ENCODE assay signal across 8 cellular contexts in genomic region chr1:230425252-230426061, GRCh38. TPM values are rescaled to one million over a fixed set of nuclear protein-coding genes. Genes with fewer than 3 reads are reported as not detected.
DNase-seq lines count a peak whose midpoint lies in the region; ATAC-seq and TF ChIP-seq lines count a peak whose summit lies in the region.

No MANE protein-coding gene starts in this region.

- H3K36me3 ChIP-seq in adrenal gland (replicated peaks in 1 of 2) = no peaks in the 10 kb centered on the region
- H3K36me3 ChIP-seq in right lobe of liver = no peaks in the 10 kb centered on the region
- H3K36me3 ChIP-seq in vagina = no peaks in the 10 kb centered on the region

- H3K27me3 ChIP-seq in adrenal gland (no peaks in the 10 kb centered on the region), right lobe of liver (no peaks in the 10 kb centered on the region), vagina (no peaks in the 10 kb centered on the region)

- H3K4me1 ChIP-seq in adrenal gland (replicated peaks in 1 of 2) = peaks cover 6 to 26% of the 10 kb centered on the region in 2 donors
- peaks cover 0 to 9% (median 0%) of the 10 kb centered on the region in 4 donors for H3K4me1 ChIP-seq in right lobe of liver
- peaks cover 31% of the 10 kb centered on the region for H3K4me1 ChIP-seq in vagina

- H3K9me3 ChIP-seq in adrenal gland (replicated peaks in 1 of 3) = no peaks in the 10 kb centered on the region
- H3K9me3 ChIP-seq in right lobe of liver = no peaks in the 10 kb centered on the region
- no peaks in the 10 kb centered on the region for H3K9me3 ChIP-seq in vagina

- intact Hi-C loops in adrenal gland (cut with DNase I) = no loop called here
- intact Hi-C loops in right lobe of liver (cut with DNase I) = no loop called here
- intact Hi-C loops in vagina (cut with DNase I) = no loop called here

- ATAC-seq in HG02588 (IDR thresholded peaks at IDR 0.05; ENCODE audit: unreplicated experiment) (peak; percentile 18), right lobe of liver (no peak), HG02938 (IDR thresholded peaks at IDR 0.05; ENCODE audit: unreplicated experiment) (no peak)

- TF ChIP-seq CTCF in AG10803 (conservative IDR thresholded peaks at IDR 0.05; ENCODE audit: low read length) (no peak), adrenal gland (IDR thresholded peaks at IDR 0.05) (no peak), right lobe of liver (IDR thresholded peaks at IDR 0.05) (no peak), vagina (IDR thresholded peaks at IDR 0.05) (no peak)

- H3K4me3 ChIP-seq in AG10803 (ENCODE audit: low read length) (no peak overlapping the region), adrenal gland (peak overlapping the region in 3 of 4 donors; percentile 3 to 70 (median 10)), right lobe of liver (peak overlapping the region; percentile 36 to 68 (median 36)), vagina (peak overlapping the region; percentile 45 to 53)

- 1 to 9% (median 2%) methylated on average over 16 to 95 of the region's 103 CpGs for WGBS in adrenal gland, 4 donors
- WGBS in right lobe of liver (ENCODE audit: insufficient coverage, low coverage, low lambda C conversion rate, missing lambda C conversion rate) = no CpG with 5 or more reads among the region's 103 CpGs

- DNase-seq in AG10803 (ENCODE audit: low read depth) (peak; percentile 2), adrenal gland (peak in 3 of 7 donors; percentile 22 to 32 (median 29)), right lobe of liver (peak in 1 of 3 donors; percentile 25), vagina (ENCODE audit: extremely low spot score in 2 of 2) (peak in 1 of 2 donors; percentile 56), iPS-NIHi7 (ENCODE audit: extremely low spot score) (no peak), epidermal melanocyte (ENCODE audit: insufficient read length, low spot score) (no peak)

- no peak for TF ChIP-seq POLR2A in adrenal gland (IDR thresholded peaks at IDR 0.05)
- no peak for TF ChIP-seq POLR2A in right lobe of liver (IDR thresholded peaks at IDR 0.05)
- TF ChIP-seq POLR2A in vagina (IDR thresholded peaks at IDR 0.05) = no peak

- H3K27ac ChIP-seq in adrenal gland = peak overlapping the region in 1 of 5 donors; percentile 61
- H3K27ac ChIP-seq in right lobe of liver = no peak overlapping the region
- H3K27ac ChIP-seq in vagina = no peak overlapping the region

RNA-seq across cellular contexts. Expression of gene PGBD5, which starts 0.7 kb away (rescaled TPM):
- total RNA-seq in adrenal gland = 10 to 100 TPM in 5 of 8 donors, 1 to 10 TPM in 3; 2.9 to 27.9 (median 14.2) TPM
- polyA plus RNA-seq in adrenal gland = 10 to 100 TPM in 1 of 3 donors, 1 to 10 TPM in 2; 1.5 to 10.5 (median 4.1) TPM
- total RNA-seq in right lobe of liver = 1 to 10 TPM in 5 of 6 experiments, under 1 TPM in 1; 0.80 to 6.4 (median 2.4) TPM
- 0.98 TPM for total RNA-seq in vagina
